ENCODE assay signal across 13 cellular contexts in the genomic region with DNA sequence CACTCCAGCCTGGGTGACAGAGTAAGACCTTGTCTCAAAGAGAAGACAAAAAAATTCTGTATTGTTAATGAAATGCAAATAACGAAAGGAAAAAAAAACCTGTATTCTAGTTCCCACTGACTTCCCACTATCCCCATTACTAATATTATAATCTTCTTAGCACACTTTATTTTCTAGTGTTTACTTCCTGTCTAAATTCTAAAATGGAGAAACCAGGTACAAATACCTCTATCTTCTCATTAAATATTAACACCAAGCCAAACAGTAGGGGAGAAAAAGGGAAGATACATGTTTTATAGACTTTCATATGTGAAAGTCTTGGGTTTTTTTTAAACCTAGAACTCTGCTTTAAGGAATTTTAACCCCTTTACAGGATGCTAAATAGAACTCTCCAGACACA.
"Had no signal": no experiment of that assay in that cellular context is flagged by ENCODE, and none has a peak within 500 bp of the region (broad histone marks: within the 10 kb centered on the region; RNA-seq: fewer than 3 reads in every experiment).

No MANE protein-coding gene starts in this region.

- H3K27ac ChIP-seq: esophagus muscularis mucosa, ovary, tibial nerve had no signal

- H3K27ac Mint-ChIP-seq: activated naive CD8-positive, alpha-beta T cell treated with anti-CD3 and anti-CD28 coated beads, Interleukin-2, amount 10 ng/mL, durations not matched to agents 7 days and 5 days; stimulated activated effector memory CD8-positive, alpha-beta T cell treated with anti-CD3 and anti-CD28 coated beads, Interleukin-12 subunit alpha, Interleukin-12 subunit beta, amount 100 ng/mL, for 72 hours had no signal

- H3K4me3 Mint-ChIP-seq: activated naive CD8-positive, alpha-beta T cell treated with anti-CD3 and anti-CD28 coated beads, Interleukin-2, amount 10 ng/mL, durations not matched to agents 7 days and 5 days; activated T-cell treated with anti-CD3 and anti-CD28 coated beads, Interleukin-2, amount 50 U/mL, for 4 hours; neural crest cell; stimulated activated effector memory CD8-positive, alpha-beta T cell treated with anti-CD3 and anti-CD28 coated beads, Interleukin-12 subunit alpha, Interleukin-12 subunit beta, amount 100 ng/mL, for 72 hours had no signal

- DNase-seq: activated CD4-positive, alpha-beta T cell treated with anti-CD3 and anti-CD28 coated beads, Interleukin-2, amount 50 U/mL, for 48 hours; activated CD4-positive, CD25-positive, alpha-beta regulatory T cell treated with anti-CD3 and anti-CD28 coated beads, Interleukin-2, amount 50 U/mL, for 72 hours; activated naive CD8-positive, alpha-beta T cell treated with anti-CD3 and anti-CD28 coated beads, Interleukin-2, amount 10 ng/mL, durations not matched to agents 7 days and 5 days; activated T-cell treated with anti-CD3 and anti-CD28 coated beads, Interleukin-2, amount 50 U/mL, for 4 hours; anterior cingulate cortex; mesenchymal stem cell; ovary; retina; small intestine had no signal

- H3K4me3 ChIP-seq: esophagus muscularis mucosa, ovary, tibial nerve had no signal

- H3K27me3 Mint-ChIP-seq: activated naive CD8-positive, alpha-beta T cell treated with anti-CD3 and anti-CD28 coated beads, Interleukin-2, amount 10 ng/mL, durations not matched to agents 7 days and 5 days had no signal

- H3K27me3 ChIP-seq: esophagus muscularis mucosa, ovary, tibial nerve had no signal

- H3K36me3 Mint-ChIP-seq: stimulated activated effector memory CD8-positive, alpha-beta T cell treated with anti-CD3 and anti-CD28 coated beads, Interleukin-12 subunit alpha, Interleukin-12 subunit beta, amount 100 ng/mL, for 72 hours had no signal

- H3K36me3 ChIP-seq: esophagus muscularis mucosa, ovary, tibial nerve had no signal

- H3K9me3 Mint-ChIP-seq: activated naive CD8-positive, alpha-beta T cell treated with anti-CD3 and anti-CD28 coated beads, Interleukin-2, amount 10 ng/mL, durations not matched to agents 7 days and 5 days; activated T-cell treated with anti-CD3 and anti-CD28 coated beads, Interleukin-2, amount 50 U/mL, for 4 hours; neural crest cell; stimulated activated effector memory CD8-positive, alpha-beta T cell treated with anti-CD3 and anti-CD28 coated beads, Interleukin-12 subunit alpha, Interleukin-12 subunit beta, amount 100 ng/mL, for 72 hours had no signal

- H3K9me3 ChIP-seq: esophagus muscularis mucosa, ovary, tibial nerve had no signal
